Comparison of ENCODE assay signal across 11 cellular contexts in the genomic region with DNA sequence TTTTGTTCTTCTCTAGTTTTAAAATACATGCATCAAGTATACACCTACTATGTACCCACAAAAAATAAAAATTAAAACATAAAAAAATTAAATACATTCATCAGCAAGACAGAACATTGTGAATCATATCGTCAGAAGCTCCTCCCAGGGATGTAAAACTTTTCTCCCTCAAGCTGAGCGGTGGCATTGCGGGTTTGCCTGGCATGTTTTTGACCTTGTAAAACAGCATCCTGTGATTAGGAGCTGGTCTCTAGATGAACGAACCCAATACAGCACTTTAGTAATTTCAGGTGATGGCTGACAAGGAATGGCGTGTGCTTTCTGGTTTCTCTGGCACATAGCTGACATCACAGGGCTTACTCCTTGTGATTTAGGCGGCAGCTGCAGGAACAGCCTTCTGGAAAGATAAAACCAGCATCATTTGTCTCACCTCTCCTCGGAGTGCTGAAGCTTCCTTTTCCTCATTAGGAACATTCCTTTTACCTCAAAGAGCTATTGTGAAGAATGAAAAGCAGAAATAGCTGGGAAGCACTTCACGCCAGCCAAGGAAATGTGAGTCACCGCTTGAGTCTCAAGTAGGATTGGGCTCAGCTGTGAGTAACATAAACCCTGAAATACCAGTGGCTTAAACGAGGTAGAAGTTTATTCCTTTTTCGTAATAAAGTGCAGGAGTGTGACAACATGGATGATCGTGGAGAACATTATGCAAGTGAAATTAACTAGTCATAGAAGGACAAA. TPM values are rescaled to one million over a fixed set of nuclear protein-coding genes. Genes with fewer than 3 reads are reported as not detected.
DNase-seq lines count a peak whose midpoint lies in the region; ATAC-seq and TF ChIP-seq lines count a peak whose summit lies in the region.
"Had no signal": no experiment of that assay in that cellular context is flagged by ENCODE, and none has a peak within 500 bp of the region (broad histone marks: within the 10 kb centered on the region; RNA-seq: fewer than 3 reads in every experiment).

No MANE protein-coding gene starts in this region.

- H3K4me3 ChIP-seq in foreskin fibroblast (ENCODE audit: low read depth in 1 of 2, low read length in 2 of 2) = peak overlapping the region in 1 of 2 donors; percentile 24

- TF ChIP-seq CTCF in RWPE1 (conservative IDR thresholded peaks at IDR 0.05; ENCODE audit: low read depth) (no peak), foreskin fibroblast (IDR thresholded peaks at IDR 0.05; ENCODE audit: low read depth, low read length) (no peak)

- H3K4me1 Mint-ChIP-seq in activated T-helper 1 cell treated with anti-CD3 and anti-CD28 coated beads, Interleukin-12 subunit alpha, Interleukin-12 subunit beta, Interleukin-2, Interleukin-4 antibody, amounts not matched to agents 30 ng/mL and 10 ng/mL and 1 ng/mL, durations not matched to agents 14 hours and 24 hours and 36 hours (ENCODE audit: low read depth) = no peaks in the 10 kb centered on the region

- POLR2A ChIA-PET in RWPE1 (lab: Yijun Ruan, JAX; ENCODE audit: low non-redundant PET) = no interaction called here

- no peak overlapping the region for H3K4me3 Mint-ChIP-seq in activated T-helper 1 cell treated with anti-CD3 and anti-CD28 coated beads, Interleukin-12 subunit alpha, Interleukin-12 subunit beta, Interleukin-2, Interleukin-4 antibody, amounts not matched to agents 30 ng/mL and 10 ng/mL and 1 ng/mL, durations not matched to agents 14 hours and 24 hours and 36 hours
- H3K4me3 Mint-ChIP-seq: B cell had no signal

- H3K27ac Mint-ChIP-seq in activated T-helper 1 cell treated with anti-CD3 and anti-CD28 coated beads, Interleukin-12 subunit alpha, Interleukin-12 subunit beta, Interleukin-2, Interleukin-4 antibody, amounts not matched to agents 30 ng/mL and 10 ng/mL and 1 ng/mL, durations not matched to agents 14 hours and 24 hours and 36 hours = no peak overlapping the region
- H3K27ac Mint-ChIP-seq: activated naive CD4-positive, alpha-beta T cell treated with anti-CD3 and anti-CD28 coated beads, Interleukin-2, amount 50 U/mL, for 72 hours; B cell had no signal

- H3K27me3 Mint-ChIP-seq in activated T-helper 1 cell treated with anti-CD3 and anti-CD28 coated beads, Interleukin-12 subunit alpha, Interleukin-12 subunit beta, Interleukin-2, Interleukin-4 antibody, amounts not matched to agents 30 ng/mL and 10 ng/mL and 1 ng/mL, durations not matched to agents 14 hours and 24 hours and 36 hours (ENCODE audit: insufficient read depth) = peaks cover 1% of the 10 kb centered on the region
- H3K27me3 Mint-ChIP-seq: B cell had no signal

- H3K27ac ChIP-seq in RWPE1 = peak overlapping the region; percentile 70

- no peak for ATAC-seq in GM19351 (IDR thresholded peaks at IDR 0.05; ENCODE audit: unreplicated experiment)
- ATAC-seq: activated naive CD4-positive, alpha-beta T cell treated with anti-CD3 and anti-CD28 coated beads, Interleukin-2, amount 50 U/mL, for 72 hours had no signal

- H3K36me3 Mint-ChIP-seq in activated T-helper 1 cell treated with anti-CD3 and anti-CD28 coated beads, Interleukin-12 subunit alpha, Interleukin-12 subunit beta, Interleukin-2, Interleukin-4 antibody, amounts not matched to agents 30 ng/mL and 10 ng/mL and 1 ng/mL, durations not matched to agents 14 hours and 24 hours and 36 hours (ENCODE audit: low read depth) = no peaks in the 10 kb centered on the region
- H3K36me3 Mint-ChIP-seq: activated naive CD4-positive, alpha-beta T cell treated with anti-CD3 and anti-CD28 coated beads, Interleukin-2, amount 50 U/mL, for 72 hours had no signal

- intact Hi-C loops in activated T-helper 1 cell treated with anti-CD3 and anti-CD28 coated beads, Interleukin-12 subunit alpha, Interleukin-12 subunit beta, Interleukin-2, Interleukin-4 antibody, amounts not matched to agents 30 ng/mL and 10 ng/mL and 1 ng/mL, durations not matched to agents 14 hours and 24 hours and 36 hours (cut with micrococcal nuclease) = no loop called here

- CTCF ChIA-PET in RWPE1 (lab: Yijun Ruan, JAX) = no interaction called here

- DNase-seq in NCI-H2171 treated with DMSO at 0.1 percent for 48 hours (lab: John Stamatoyannopoulos, UW) (peak; percentile 1), NCI-H2171 (lab: John Stamatoyannopoulos, UW) (no peak), RWPE1 (ENCODE audit: low spot score) (peak; percentile 55), foreskin fibroblast (peak; percentile 81 to 86), stromal cell of bone marrow (ENCODE audit: low read depth) (peak; percentile 75), NCI-H2029 (lab: John Stamatoyannopoulos, UW) (no peak)
- DNase-seq in activated T-helper 1 cell treated with anti-CD3 and anti-CD28 coated beads, Interleukin-12 subunit alpha, Interleukin-12 subunit beta, Interleukin-2, Interleukin-4 antibody, amounts not matched to agents 30 ng/mL and 10 ng/mL and 1 ng/mL, durations not matched to agents 14 hours and 24 hours and 36 hours (ENCODE audit: low spot score) = no peak
- DNase-seq: NCI-H510A had no signal

- peaks cover 7% of the 10 kb centered on the region for H3K9me3 Mint-ChIP-seq in activated T-helper 1 cell treated with anti-CD3 and anti-CD28 coated beads, Interleukin-12 subunit alpha, Interleukin-12 subunit beta, Interleukin-2, Interleukin-4 antibody, amounts not matched to agents 30 ng/mL and 10 ng/mL and 1 ng/mL, durations not matched to agents 14 hours and 24 hours and 36 hours
- H3K9me3 Mint-ChIP-seq: activated naive CD4-positive, alpha-beta T cell treated with anti-CD3 and anti-CD28 coated beads, Interleukin-2, amount 50 U/mL, for 72 hours had no signal

RNA-seq across cellular contexts. Expression of a gene that starts 44.3 kb away (rescaled TPM):
- not detected in 2 replicates for total RNA-seq in activated T-helper 1 cell treated with anti-CD3 and anti-CD28 coated beads, Interleukin-12 subunit alpha, Interleukin-12 subunit beta, Interleukin-2, Interleukin-4 antibody, amounts not matched to agents 30 ng/mL and 10 ng/mL and 1 ng/mL, durations not matched to agents 14 hours and 24 hours and 36 hours
- total RNA-seq: activated naive CD4-positive, alpha-beta T cell treated with anti-CD3 and anti-CD28 coated beads, Interleukin-2, amount 50 U/mL, for 72 hours; B cell had no signal

Comparison
In these comparisons a context has a peak if more than half of its experiments do, and no peak if none do; other contexts are left out.
1. DNase-seq: peak in NCI-H2171 treated with DMSO at 0.1 percent for 48 hours (single experiment), RWPE1 (single experiment), foreskin fibroblast (2 of 2) and stromal cell of bone marrow (single experiment); none in NCI-H2171 (single experiment), activated T-helper 1 cell treated with anti-CD3 and anti-CD28 coated beads, Interleukin-12 subunit alpha, Interleukin-12 subunit beta, Interleukin-2, Interleukin-4 antibody, amounts not matched to agents 30 ng/mL and 10 ng/mL and 1 ng/mL, durations not matched to agents 14 hours and 24 hours and 36 hours (single experiment) and NCI-H2029 (single experiment).